21 cellular contexts compared by ENCODE assay signal in the genomic region with DNA sequence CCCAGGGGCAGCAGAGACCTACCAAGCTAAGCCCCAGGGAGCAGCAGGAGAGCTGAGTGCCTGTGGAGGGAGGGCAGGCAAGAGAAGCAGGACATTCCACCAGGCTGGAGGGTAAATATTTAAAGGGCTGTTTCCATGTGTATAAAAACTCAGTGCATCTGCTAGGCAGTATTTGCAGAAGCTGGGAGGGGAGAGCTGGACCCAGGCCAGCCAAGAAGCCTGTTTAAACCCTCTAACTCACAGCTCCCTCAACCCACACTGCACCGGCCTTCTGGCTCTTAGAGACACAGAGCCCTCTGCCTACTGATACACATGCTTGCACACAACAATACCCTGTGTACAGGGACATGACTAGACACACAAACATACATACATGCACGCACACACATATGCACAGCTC. TPM values are rescaled to one million over a fixed set of nuclear protein-coding genes. Genes with fewer than 3 reads are reported as not detected.
DNase-seq lines count a peak whose midpoint lies in the region; ATAC-seq, FAIRE-seq and TF ChIP-seq lines count a peak whose summit lies in the region.
"Had no signal": no experiment of that assay in that cellular context is flagged by ENCODE, and none has a peak within 500 bp of the region (broad histone marks: within the 10 kb centered on the region; RNA-seq: fewer than 3 reads in every experiment).

No MANE protein-coding gene starts in this region.

- DNase-seq in NCI-H345 (lab: John Stamatoyannopoulos, UW): peak; percentile 14
- DNase-seq in NCI-H345 treated with DMSO at 0.1 percent for 48 hours (lab: John Stamatoyannopoulos, UW; ENCODE audit: unreplicated experiment): no peak
- peak; percentile 23 for DNase-seq in NCI-H524 treated with DMSO at 0.1 percent for 48 hours (lab: John Stamatoyannopoulos, UW)
- DNase-seq in mesenteric fat pad (ENCODE audit: low spot score): peak; percentile 33
- no peak for DNase-seq in SHP77 treated with DMSO at 0.1 percent for 48 hours (lab: John Stamatoyannopoulos, UW)
- no peak for DNase-seq in GM12891 (ENCODE audit: insufficient read length, low spot score)
- DNase-seq: CD4-positive, alpha-beta T cell; NCI-H1048; NCI-H1417 treated with DMSO at 0.1 percent for 48 hours; NCI-H1694 treated with DMSO at 0.1 percent for 48 hours; NCI-H2107; NCI-H2227 treated with DMSO at 0.1 percent for 48 hours; NCI-H510A treated with DMSO at 0.1 percent for 48 hours; T-helper 17 cell had no signal

- FAIRE-seq in GM12891 (lab: Jason Lieb, UNC): no peak
- FAIRE-seq: GM18507, H54 had no signal

- TF ChIP-seq POLR2A in GM12891 (IDR thresholded peaks at IDR 0.05; ENCODE audit: low read depth, low read length): no peak

- no peak for ATAC-seq in GM19023 (IDR thresholded peaks at IDR 0.05; ENCODE audit: unreplicated experiment)
- ATAC-seq: PC-3, T-helper 17 cell had no signal

TF ChIP-seq in GM12891, 5 proteins besides CTCF, POLR2A, EP300 and RAD21:
- TF ChIP-seq SPI1 (IDR thresholded peaks at IDR 0.05; ENCODE audit: low read depth, low read length) (no peak), POU2F2 (IDR thresholded peaks at IDR 0.05; ENCODE audit: low read depth, low read length) (no peak), PAX5 (IDR thresholded peaks at IDR 0.05; ENCODE audit: insufficient read depth, low read length, severe bottlenecking) (no peak), TAF1 (IDR thresholded peaks at IDR 0.05; ENCODE audit: low read depth, low read length) (no peak), POLR2AphosphoS5 (IDR thresholded peaks at IDR 0.05; ENCODE audit: low read depth, low read length) (no peak)
TF ChIP-seq in GM12891: peak in this region for 0.

RNA-seq across cellular contexts. Expression of gene TMEM132E, which starts 22.4 kb away (rescaled TPM):
- 0.16 TPM for total RNA-seq in mesenteric fat pad
- polyA plus RNA-seq in GM12891 (2012; ENCODE audit: low read depth, missing spikeins): not detected
- total RNA-seq: A172, HT-29, PC-3, SJCRH30, T-helper 17 cell had no signal

Comparison
In these comparisons a context has a peak if more than half of its experiments do, and no peak if none do; other contexts are left out.
1. DNase-seq: peak in NCI-H345 (single experiment), NCI-H524 treated with DMSO at 0.1 percent for 48 hours (single experiment) and mesenteric fat pad (single experiment); none in NCI-H345 treated with DMSO at 0.1 percent for 48 hours (single experiment), SHP77 treated with DMSO at 0.1 percent for 48 hours (single experiment) and GM12891 (single experiment).